10 cellular contexts compared by ENCODE assay signal in the genomic region with DNA sequence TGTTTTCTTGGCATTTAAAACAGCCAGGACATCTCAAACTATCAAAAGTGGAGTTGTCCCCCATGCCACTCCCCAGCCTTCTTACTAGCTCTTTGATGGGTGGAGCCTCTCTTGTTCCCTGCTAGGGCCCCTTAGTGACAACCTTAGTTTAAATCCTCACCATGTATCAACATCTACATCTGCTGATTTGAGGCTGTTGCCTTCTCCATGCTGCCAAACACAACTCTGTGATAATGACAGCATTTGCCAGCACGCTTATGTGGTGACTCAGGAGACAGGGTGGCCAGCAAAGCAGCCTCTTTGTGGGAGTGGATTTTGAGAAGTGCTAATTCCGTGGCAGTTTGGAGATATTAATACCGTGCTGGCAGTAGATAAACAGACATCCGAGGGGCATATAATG.
DNase-seq lines count a peak whose midpoint lies in the region; ATAC-seq lines count a peak whose summit lies in the region.
"Had no signal": no experiment of that assay in that cellular context is flagged by ENCODE, and none has a peak within 500 bp of the region (broad histone marks: within the 10 kb centered on the region; RNA-seq: fewer than 3 reads in every experiment).

No MANE protein-coding gene starts in this region.

- peaks cover 22% of the 10 kb centered on the region for H3K36me3 ChIP-seq in HUES48 (ENCODE audit: control insufficient read depth, insufficient read depth, low read length)

- no peaks in the 10 kb centered on the region for H3K27me3 Mint-ChIP-seq in activated T-helper 17 cell treated with anti-CD3 and anti-CD28 coated beads, Interleukin-2, amount 50 U/mL, for 72 hours

- H3K27me3 ChIP-seq in HUES48 (ENCODE audit: control insufficient read depth, insufficient read depth, low read length) = no peaks in the 10 kb centered on the region

- H3K27ac Mint-ChIP-seq in activated T-helper 17 cell treated with anti-CD3 and anti-CD28 coated beads, Interleukin-2, amount 50 U/mL, for 72 hours = peak overlapping the region; percentile 66
- H3K27ac Mint-ChIP-seq: activated CD8-positive, alpha-beta T cell treated with anti-CD3 and anti-CD28 coated beads, Interleukin-2, amount 10 ng/mL, durations not matched to agents 7 days and 5 days had no signal

- no peak overlapping the region for H3K4me3 ChIP-seq in HUES48 (ENCODE audit: low read depth, low read length)

- no peaks in the 10 kb centered on the region for H3K9me3 Mint-ChIP-seq in activated T-helper 17 cell treated with anti-CD3 and anti-CD28 coated beads, Interleukin-2, amount 50 U/mL, for 72 hours

- DNase-seq in left cardiac atrium (peak; percentile 48), stromal cell of bone marrow (ENCODE audit: low read depth) (peak; percentile 62), left lobe of liver (ENCODE audit: low spot score) (no peak)
- DNase-seq in central memory CD4-positive, alpha-beta T cell = no peak
- DNase-seq in stimulated activated naive CD4-positive, alpha-beta T cell (lab: John Stamatoyannopoulos, UW) = no peak
- DNase-seq: activated CD8-positive, alpha-beta T cell treated with anti-CD3 and anti-CD28 coated beads, Interleukin-2, amount 10 ng/mL, durations not matched to agents 7 days and 5 days had no signal

- H3K4me1 Mint-ChIP-seq in activated T-helper 17 cell treated with anti-CD3 and anti-CD28 coated beads, Interleukin-2, amount 50 U/mL, for 72 hours = peaks cover 28% of the 10 kb centered on the region

- H3K4me1 ChIP-seq in HUES48 (ENCODE audit: control insufficient read depth, insufficient read depth, low read length) = peaks cover 20% of the 10 kb centered on the region

- intact Hi-C loops in left cardiac atrium (cut with DNase I) = no loop called here

- H3K9me3 ChIP-seq in HUES48 (ENCODE audit: control insufficient read depth, insufficient read depth, low read length) = no peaks in the 10 kb centered on the region

- H3K4me3 Mint-ChIP-seq in activated T-helper 17 cell treated with anti-CD3 and anti-CD28 coated beads, Interleukin-2, amount 50 U/mL, for 72 hours = no peak overlapping the region
- H3K4me3 Mint-ChIP-seq: activated CD8-positive, alpha-beta T cell treated with anti-CD3 and anti-CD28 coated beads, Interleukin-2, amount 10 ng/mL, durations not matched to agents 7 days and 5 days had no signal

- H3K36me3 Mint-ChIP-seq in activated T-helper 17 cell treated with anti-CD3 and anti-CD28 coated beads, Interleukin-2, amount 50 U/mL, for 72 hours (ENCODE audit: low read depth) = peaks cover 68% of the 10 kb centered on the region

- ATAC-seq in activated T-helper 17 cell treated with anti-CD3 and anti-CD28 coated beads, Interleukin-2, amount 50 U/mL, for 72 hours (replicated peaks) = no peak
- ATAC-seq in left cardiac atrium = peak; percentile 79 to 92
- no peak for ATAC-seq in left lobe of liver
- ATAC-seq in HG03439 (IDR thresholded peaks at IDR 0.05; ENCODE audit: unreplicated experiment) = no peak
- ATAC-seq: activated CD8-positive, alpha-beta T cell treated with anti-CD3 and anti-CD28 coated beads, Interleukin-2, amount 10 ng/mL, durations not matched to agents 7 days and 5 days had no signal

- H3K9ac ChIP-seq in HUES48 (ENCODE audit: low read depth, low read length) = no peak overlapping the region
- H3K9ac ChIP-seq: KMS-11 had no signal

- peak overlapping the region; percentile 13 for H3K27ac ChIP-seq in HUES48 (ENCODE audit: low read depth, low read length)
- H3K27ac ChIP-seq: KMS-11 had no signal

Comparison
In these comparisons a context has a peak if more than half of its experiments do, and no peak if none do; other contexts are left out.
1. ATAC-seq: peak in left cardiac atrium (2 of 2); none in activated T-helper 17 cell treated with anti-CD3 and anti-CD28 coated beads, Interleukin-2, amount 50 U/mL, for 72 hours (single experiment), left lobe of liver (single experiment) and HG03439 (single experiment).
2. DNase-seq: peak in left cardiac atrium (single experiment) and stromal cell of bone marrow (single experiment); none in left lobe of liver (single experiment), central memory CD4-positive, alpha-beta T cell (single experiment) and stimulated activated naive CD4-positive, alpha-beta T cell (0 of 6).